Comparison of ENCODE assay signal across 8 cellular contexts in genomic region chr7:75534727-75535307, GRCh38. TPM values are rescaled to one million over a fixed set of nuclear protein-coding genes. Genes with fewer than 3 reads are reported as not detected.
DNase-seq lines count a peak whose midpoint lies in the region; ATAC-seq and TF ChIP-seq lines count a peak whose summit lies in the region.

No MANE protein-coding gene starts in this region.

- H3K9ac ChIP-seq in mammary epithelial cell (ENCODE audit: insufficient read depth, low read length), result no peak overlapping the region
- no peak overlapping the region for H3K9ac ChIP-seq in colonic mucosa (ENCODE audit: low read depth in 2 of 2, low read length in 2 of 2)

- H4K20me1 ChIP-seq in mammary epithelial cell (ENCODE audit: insufficient read depth, low read length), result no peaks in the 10 kb centered on the region

- POLR2A ChIA-PET in AG04449 (lab: Yijun Ruan, JAX), result interaction anchor here (0.8 kb wide), 1 partner anchor 30 kb away, joined by 3 read pairs; no protein-coding TSS in a partner anchor

- no peak overlapping the region for H3K4me2 ChIP-seq in mammary epithelial cell (ENCODE audit: insufficient read depth, low read depth, low read length)

- TF ChIP-seq CTCF in AG04449 (IDR thresholded peaks at IDR 0.05; ENCODE audit: insufficient read depth, low read length, missing control alignments), result no peak
- TF ChIP-seq CTCF in mammary epithelial cell (conservative IDR thresholded peaks at IDR 0.05 in 1 of 2, IDR thresholded peaks at IDR 0.05 in 1 of 2; ENCODE audit: extremely low read depth in 1 of 2, insufficient read depth in 1 of 2, low read depth in 1 of 2, low read length in 2 of 2), result no peak
- no peak for TF ChIP-seq CTCF in mesothelial cell of epicardium (IDR thresholded peaks at IDR 0.05; ENCODE audit: unreplicated experiment)
- no peak for TF ChIP-seq CTCF in colonic mucosa (IDR thresholded peaks at IDR 0.05)
- TF ChIP-seq CTCF in progenitor cell of endocrine pancreas (IDR thresholded peaks at IDR 0.05; ENCODE audit: unreplicated experiment), result no peak

- H3K4me1 ChIP-seq in mammary epithelial cell (ENCODE audit: insufficient read depth, low read length), result no peaks in the 10 kb centered on the region
- no peaks in the 10 kb centered on the region for H3K4me1 ChIP-seq in colonic mucosa

- H3K27me3 ChIP-seq in mammary epithelial cell (ENCODE audit: insufficient read depth, low read length), result no peaks in the 10 kb centered on the region
- no peaks in the 10 kb centered on the region for H3K27me3 ChIP-seq in colonic mucosa

- no peak overlapping the region for H2AFZ ChIP-seq in mammary epithelial cell (ENCODE audit: low read depth, low read length)

- no peaks in the 10 kb centered on the region for H3K27me3 Mint-ChIP-seq in mesothelial cell of epicardium (ENCODE audit: low read depth)
- no peaks in the 10 kb centered on the region for H3K27me3 Mint-ChIP-seq in progenitor cell of endocrine pancreas

- dilution Hi-C loops in mammary epithelial cell (cut with HindIII; ENCODE audit: low sequenced_read_pairs), result no loop called here

- no peak overlapping the region for H3K4me3 ChIP-seq in AG04449 (ENCODE audit: low read depth, low read length)
- no peak overlapping the region for H3K4me3 ChIP-seq in mammary epithelial cell (replicated peaks in 1 of 3; ENCODE audit: insufficient read depth in 1 of 3, low read depth in 2 of 3, low read length in 3 of 3)
- no peak overlapping the region for H3K4me3 ChIP-seq in colonic mucosa

- no peaks in the 10 kb centered on the region for H3K9me3 Mint-ChIP-seq in mesothelial cell of epicardium
- no peaks in the 10 kb centered on the region for H3K9me3 Mint-ChIP-seq in progenitor cell of endocrine pancreas (ENCODE audit: low read depth)

- intact Hi-C loops in mammary epithelial cell (cut with micrococcal nuclease) (no loop called here), colonic mucosa (cut with DNase I) (no loop called here)

- in situ Hi-C loops in mammary epithelial cell (cut with MboI; ENCODE audit: low sequenced_read_pairs in 2 of 2), result no loop called here

- CTCF ChIA-PET in AG04449 (lab: Yijun Ruan, JAX) (interaction anchor here (1.5 kb wide), 1 partner anchor 27 kb away, joined by 3 read pairs; no protein-coding TSS in a partner anchor), mammary epithelial cell (lab: Charles Lee; ENCODE audit: low non-redundant PET) (no interaction called here)

- H3K36me3 Mint-ChIP-seq in mesothelial cell of epicardium (peaks cover 17% of the 10 kb centered on the region), progenitor cell of endocrine pancreas (ENCODE audit: insufficient read depth) (peaks cover 7% of the 10 kb centered on the region)

- ATAC-seq in GM18867 (IDR thresholded peaks at IDR 0.05; ENCODE audit: unreplicated experiment), result peak; percentile 77

- WGBS in mammary epithelial cell (ENCODE audit: low coverage, missing lambda C conversion rate), result 87% methylated on average over 8 of the region's 8 CpGs

- H3K79me2 ChIP-seq in mammary epithelial cell (ENCODE audit: insufficient read depth, low read length), result no peaks in the 10 kb centered on the region

- H3K9me3 ChIP-seq in mammary epithelial cell (replicated peaks; ENCODE audit: insufficient read depth, low read length) (no peaks in the 10 kb centered on the region), colonic mucosa (no peaks in the 10 kb centered on the region)

- no peaks in the 10 kb centered on the region for H3K4me1 Mint-ChIP-seq in mesothelial cell of epicardium
- H3K4me1 Mint-ChIP-seq in progenitor cell of endocrine pancreas (ENCODE audit: low read depth), result no peaks in the 10 kb centered on the region

- H3K27ac Mint-ChIP-seq in mesothelial cell of epicardium (no peak overlapping the region), progenitor cell of endocrine pancreas (no peak overlapping the region)

- H3K27ac ChIP-seq in mammary epithelial cell (ENCODE audit: insufficient read depth, low read depth, low read length), result no peak overlapping the region
- no peak overlapping the region for H3K27ac ChIP-seq in colonic mucosa

- H3K36me3 ChIP-seq in mammary epithelial cell (ENCODE audit: insufficient read depth, low read length), result no peaks in the 10 kb centered on the region
- H3K36me3 ChIP-seq in colonic mucosa, result no peaks in the 10 kb centered on the region

- TSS peak; percentile 20 for BruUV-seq in mammary epithelial cell (replicated peaks; lab: Mats Ljungman, UMichigan)

- H3K4me3 Mint-ChIP-seq in mesothelial cell of epicardium (no peak overlapping the region), progenitor cell of endocrine pancreas (ENCODE audit: low read depth) (no peak overlapping the region)

- DNase-seq in AG04449 (ENCODE audit: low read depth, low spot score) (peak; percentile 50), HT1080 (ENCODE audit: low read depth) (peak; percentile 73), mammary epithelial cell (no peak), mesothelial cell of epicardium (ENCODE audit: low spot score in 2 of 2, unreplicated experiment in 2 of 2) (no peak), colonic mucosa (no peak), progenitor cell of endocrine pancreas (ENCODE audit: low spot score, unreplicated experiment) (no peak)
- DNase-seq in effector CD8-positive, alpha-beta T cell (lab: John Stamatoyannopoulos, UW), result no peak

RNA-seq across cellular contexts. Expression of gene SPDYE5, which starts 42.7 kb away (rescaled TPM):
- total RNA-seq in HT1080 (2014; rRNA removed; shearing (Covaris generic)), result not detected in 2 replicates
- not detected in 2 replicates for polyA plus RNA-seq in HT1080 (2015; cell fraction: cytosol; rRNA removed)
- polyA plus RNA-seq in HT1080 (2015; cell fraction: nucleus; rRNA removed), result not detected in 2 replicates
- not detected for total RNA-seq in mammary epithelial cell
- polyA plus RNA-seq in mammary epithelial cell, result not detected
- polyA minus RNA-seq in mammary epithelial cell, result not detected
- total RNA-seq in mesothelial cell of epicardium, result 0.14 to 0.16 TPM in 2 of 3 replicates, not detected in the other
- total RNA-seq in colonic mucosa, result under 1 TPM in 1 of 2 donors, not detected in 1; 0.15 TPM
- total RNA-seq in progenitor cell of endocrine pancreas, result not detected in 2 replicates

RNA-seq across cellular contexts. Expression of gene POM121C, which starts 48.7 kb away (rescaled TPM):
- total RNA-seq in HT1080 (2014; rRNA removed; shearing (Covaris generic)), result 7.5 and 12.0 TPM in 2 replicates
- 34.5 and 40.4 TPM in 2 replicates for polyA plus RNA-seq in HT1080 (2015; cell fraction: cytosol; rRNA removed)
- 42.0 and 49.1 TPM in 2 replicates for polyA plus RNA-seq in HT1080 (2015; cell fraction: nucleus; rRNA removed)
- total RNA-seq in mammary epithelial cell (10 to 100 TPM; 16.3 to 58.0 TPM), mesothelial cell of epicardium (90.1 to 92.2 TPM (median 90.6 TPM) in 3 replicates), colonic mucosa (10 to 100 TPM; 28.4 to 39.2 TPM), progenitor cell of endocrine pancreas (68.6 and 70.6 TPM in 2 replicates)
- 19.5 TPM for polyA plus RNA-seq in mammary epithelial cell
- 264 TPM for polyA minus RNA-seq in mammary epithelial cell

Comparison
In these comparisons a context has a peak if more than half of its experiments do, and no peak if none do; other contexts are left out.
1. DNase-seq: peak in AG04449 (single experiment) and HT1080 (single experiment); none in mammary epithelial cell (single experiment), effector CD8-positive, alpha-beta T cell (single experiment), mesothelial cell of epicardium (0 of 2), colonic mucosa (single experiment) and progenitor cell of endocrine pancreas (single experiment).